In the genomic region with DNA sequence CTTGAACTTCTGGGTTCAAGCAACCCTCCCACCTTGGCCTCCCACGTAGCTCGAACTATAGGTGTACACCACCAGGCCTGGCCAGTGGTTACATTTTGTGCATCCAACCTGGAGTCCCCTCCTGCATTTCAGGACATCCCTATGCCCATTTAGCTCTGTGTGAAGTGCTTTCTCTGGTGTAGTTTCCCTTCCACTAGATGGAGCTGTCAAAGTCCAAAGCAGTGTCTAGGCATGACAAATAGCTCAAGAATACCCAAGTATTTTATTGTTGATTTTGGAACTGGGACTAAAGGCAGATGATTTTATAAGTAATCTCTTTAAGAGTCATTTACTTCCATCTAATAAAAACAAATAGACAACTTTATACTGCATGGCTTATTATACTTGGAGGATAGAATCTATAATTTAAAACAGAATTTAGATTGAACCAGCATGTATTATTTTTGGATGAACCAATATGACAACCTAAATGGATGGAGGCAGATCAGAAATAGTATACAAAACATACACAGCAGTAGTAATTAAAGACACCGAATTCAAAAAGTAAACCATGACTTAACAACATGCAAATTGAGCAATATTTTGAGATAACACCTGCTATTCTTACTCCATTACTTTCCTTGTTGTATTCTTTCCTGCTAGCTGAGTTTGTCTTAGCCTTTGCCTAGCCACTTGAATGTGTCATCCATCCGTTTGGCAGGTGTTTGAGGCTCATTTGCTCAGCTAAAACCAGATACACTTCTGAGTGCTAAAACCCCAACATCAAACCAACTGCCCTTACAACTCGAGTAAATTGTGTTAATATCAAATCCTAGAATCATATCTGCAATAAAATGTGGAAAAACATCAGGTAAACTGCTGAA, we compare ENCODE assay signal across 8 cellular contexts. TPM values are rescaled to one million over a fixed set of nuclear protein-coding genes. Genes with fewer than 3 reads are reported as not detected.
A peak's percentile ranks its signal among the peaks of the same experiment; 100 is the strongest.
DNase-seq lines count a peak whose midpoint lies in the region; ATAC-seq, FAIRE-seq and TF ChIP-seq lines count a peak whose summit lies in the region.

No MANE protein-coding gene starts in this region.

- H3K4me3 ChIP-seq in WERI-Rb-1 (ENCODE audit: low read depth, low read length): no peak overlapping the region

- DNase-seq in activated CD8-positive, alpha-beta memory T cell treated with anti-CD3 and anti-CD28 coated beads, Interleukin-2, amount 10 ng/mL, durations not matched to agents 7 days and 5 days: no peak
- DNase-seq in activated CD8-positive, alpha-beta memory T cell treated with anti-CD3 and anti-CD28 coated beads, Interleukin-2, amount 50 U/mL, for 4 hours: no peak
- DNase-seq in HTR-8/SVneo (ENCODE audit: insufficient read length, low spot score) (peak; percentile 32), WERI-Rb-1 (peak; percentile 21), iPS-NIHi11 (ENCODE audit: low spot score) (peak; percentile 55), C1 segment of cervical spinal cord (lab: John Stamatoyannopoulos, UW) (no peak), activated gamma-delta T cell (lab: John Stamatoyannopoulos, UW) (no peak)

- no peaks in the 10 kb centered on the region for H3K27me3 Mint-ChIP-seq in activated CD8-positive, alpha-beta memory T cell treated with anti-CD3 and anti-CD28 coated beads, Interleukin-2, amount 10 ng/mL, durations not matched to agents 7 days and 5 days

- CTCF ChIA-PET in activated CD8-positive, alpha-beta memory T cell treated with anti-CD3 and anti-CD28 coated beads, Interleukin-2, amount 10 ng/mL, durations not matched to agents 7 days and 5 days (lab: Charles Lee): interaction anchor here (0.7 to 2.0 kb wide), 16 partner anchors 12 to 518 kb away, joined by 3 to 17 read pairs (median 4); a partner anchor contains a TSS

- H3K27me3 ChIP-seq in WERI-Rb-1 (ENCODE audit: insufficient read depth, low read depth, severe bottlenecking): no peaks in the 10 kb centered on the region

- no peak overlapping the region for H3K27ac ChIP-seq in WERI-Rb-1

- H3K9me3 ChIP-seq in WERI-Rb-1 (ENCODE audit: severe bottlenecking): no peaks in the 10 kb centered on the region

- H3K36me3 ChIP-seq in WERI-Rb-1: peaks cover 70% of the 10 kb centered on the region

- H3K4me1 Mint-ChIP-seq in activated CD8-positive, alpha-beta memory T cell treated with anti-CD3 and anti-CD28 coated beads, Interleukin-2, amount 10 ng/mL, durations not matched to agents 7 days and 5 days: peaks cover 7% of the 10 kb centered on the region

- ATAC-seq in activated CD8-positive, alpha-beta memory T cell treated with anti-CD3 and anti-CD28 coated beads, Interleukin-2, amount 10 ng/mL, durations not matched to agents 7 days and 5 days: peak; percentile 63
- ATAC-seq in HG03565 (IDR thresholded peaks at IDR 0.05; ENCODE audit: unreplicated experiment): no peak

- no peak overlapping the region for H3K4me3 Mint-ChIP-seq in activated CD8-positive, alpha-beta memory T cell treated with anti-CD3 and anti-CD28 coated beads, Interleukin-2, amount 10 ng/mL, durations not matched to agents 7 days and 5 days

- H3K36me3 Mint-ChIP-seq in activated CD8-positive, alpha-beta memory T cell treated with anti-CD3 and anti-CD28 coated beads, Interleukin-2, amount 10 ng/mL, durations not matched to agents 7 days and 5 days: peaks cover 14% of the 10 kb centered on the region

- TF ChIP-seq CTCF in WERI-Rb-1 (IDR thresholded peaks at IDR 0.05; ENCODE audit: low read depth, low read length): peak; percentile 61

- FAIRE-seq in HTR-8/SVneo (lab: Jason Lieb, UNC): no peak

- no peaks in the 10 kb centered on the region for H3K9me3 Mint-ChIP-seq in activated CD8-positive, alpha-beta memory T cell treated with anti-CD3 and anti-CD28 coated beads, Interleukin-2, amount 10 ng/mL, durations not matched to agents 7 days and 5 days (ENCODE audit: low read depth)

- H3K27ac Mint-ChIP-seq in activated CD8-positive, alpha-beta memory T cell treated with anti-CD3 and anti-CD28 coated beads, Interleukin-2, amount 10 ng/mL, durations not matched to agents 7 days and 5 days: peak overlapping the region; percentile 23

RNA-seq across cellular contexts. Expression of a gene that starts 37.7 kb away (rescaled TPM):
- total RNA-seq in activated CD8-positive, alpha-beta memory T cell treated with anti-CD3 and anti-CD28 coated beads, Interleukin-2, amount 10 ng/mL, durations not matched to agents 7 days and 5 days: 10 to 100 TPM; 39.1 to 50.4 TPM

RNA-seq across cellular contexts. Expression of a gene that starts 44.4 kb away (rescaled TPM):
- total RNA-seq in activated CD8-positive, alpha-beta memory T cell treated with anti-CD3 and anti-CD28 coated beads, Interleukin-2, amount 10 ng/mL, durations not matched to agents 7 days and 5 days: 100 to 1,000 TPM; 150 to 192 TPM

RNA-seq across cellular contexts. Expression of a gene that starts 52.5 kb away (rescaled TPM):
- total RNA-seq in activated CD8-positive, alpha-beta memory T cell treated with anti-CD3 and anti-CD28 coated beads, Interleukin-2, amount 10 ng/mL, durations not matched to agents 7 days and 5 days: 10 to 100 TPM; 87.0 to 97.0 TPM

Comparison
In these comparisons a context has a peak if more than half of its experiments do, and no peak if none do; other contexts are left out.
1. DNase-seq: peak in HTR-8/SVneo (single experiment), WERI-Rb-1 (single experiment) and iPS-NIHi11 (single experiment); none in activated CD8-positive, alpha-beta memory T cell treated with anti-CD3 and anti-CD28 coated beads, Interleukin-2, amount 10 ng/mL, durations not matched to agents 7 days and 5 days (single experiment), activated CD8-positive, alpha-beta memory T cell treated with anti-CD3 and anti-CD28 coated beads, Interleukin-2, amount 50 U/mL, for 4 hours (single experiment), C1 segment of cervical spinal cord (0 of 14) and activated gamma-delta T cell (single experiment).